In the genomic region with DNA sequence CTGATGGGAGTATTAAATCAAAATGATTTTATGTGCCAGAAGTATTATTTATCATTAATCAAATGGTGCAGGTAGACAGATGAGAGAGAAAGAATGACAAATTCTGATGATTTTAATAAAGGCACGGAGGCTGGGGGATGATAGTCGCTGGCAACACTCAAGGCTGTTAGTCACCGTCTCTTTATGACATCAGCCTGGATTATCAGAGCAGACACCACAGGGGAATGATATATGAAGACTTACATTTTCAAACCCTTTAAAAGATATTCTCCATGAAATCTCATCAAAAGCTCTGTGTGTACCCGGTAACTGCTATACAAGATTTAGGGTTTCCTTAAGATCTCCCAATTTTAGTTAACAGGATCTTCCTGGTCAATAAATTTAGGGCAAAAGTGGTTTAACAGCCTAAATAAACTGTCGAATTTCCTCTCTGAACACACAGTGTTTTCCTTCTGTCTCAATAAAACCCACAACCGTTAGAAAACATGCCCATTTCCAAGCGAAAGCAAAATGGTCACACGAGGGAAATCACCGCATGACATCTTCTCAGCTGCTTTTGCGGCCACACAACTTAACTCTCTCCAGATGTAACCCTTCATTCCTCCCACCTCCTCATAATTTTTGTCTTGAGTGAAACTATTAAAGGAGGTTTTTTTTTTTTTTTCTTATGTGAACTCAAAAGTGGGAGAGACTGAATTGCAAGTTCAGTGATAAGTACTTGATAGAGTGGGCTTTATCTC, we compare ENCODE assay signal across 15 cellular contexts.
DNase-seq lines count a peak whose midpoint lies in the region; ATAC-seq and TF ChIP-seq lines count a peak whose summit lies in the region.
"Had no signal": no experiment of that assay in that cellular context is flagged by ENCODE, and none has a peak within 500 bp of the region (broad histone marks: within the 10 kb centered on the region; RNA-seq: fewer than 3 reads in every experiment).

No MANE protein-coding gene starts in this region.

- peak overlapping the region in 1 of 2 donors; percentile 12 for H3K4me3 Mint-ChIP-seq in stimulated activated naive CD8-positive, alpha-beta T cell treated with anti-CD3 and anti-CD28 coated beads, Interleukin-15, amount 100 ng/mL, for 72 hours
- H3K4me3 Mint-ChIP-seq: CD4-positive, alpha-beta T cell; dendritic cell treated with granulocyte-macrophage colony-stimulating factor and Interleukin-4, amounts not matched to agents 40 ng/mL and 50 ng/mL, for 4 days had no signal

- TF ChIP-seq CTCF in RWPE2 (IDR thresholded peaks at IDR 0.05; ENCODE audit: poor library complexity, severe bottlenecking): no peak
- no peak for TF ChIP-seq CTCF in fibroblast of the aortic adventitia (IDR thresholded peaks at IDR 0.05; ENCODE audit: insufficient read depth, low read length)
- no peak for TF ChIP-seq CTCF in Peyer's patch (IDR thresholded peaks at IDR 0.05)

- peaks cover 6% of the 10 kb centered on the region for H3K4me1 Mint-ChIP-seq in stimulated activated naive CD8-positive, alpha-beta T cell treated with anti-CD3 and anti-CD28 coated beads, Interleukin-15, amount 100 ng/mL, for 72 hours

- no peak for TF ChIP-seq POLR2A in Peyer's patch (IDR thresholded peaks at IDR 0.05)

- peak in 1 of 2 donors; percentile 17 for DNase-seq in stimulated activated naive CD8-positive, alpha-beta T cell treated with anti-CD3 and anti-CD28 coated beads, Interleukin-15, amount 100 ng/mL, for 72 hours
- no peak for DNase-seq in stimulated activated naive CD8-positive, alpha-beta T cell treated with anti-CD3 and anti-CD28 coated beads, Interleukin-15, Interleukin-2, amounts not matched to agents 100 U/mL and 50 U/mL, for 24 hours
- DNase-seq in RWPE2 (ENCODE audit: low spot score) (no peak), fibroblast of the aortic adventitia (ENCODE audit: low read depth) (peak; percentile 49), aorta (no peak), Peyer's patch (no peak), NCI-H1417 (lab: John Stamatoyannopoulos, UW) (no peak), NCI-H345 (lab: John Stamatoyannopoulos, UW) (no peak)
- DNase-seq: activated effector memory CD4-positive, alpha-beta T cell treated with anti-CD3 and anti-CD28 coated beads, Interleukin-2, amount 50 U/mL, for 16 hours; CD4-positive, alpha-beta T cell; head of caudate nucleus; testis; WERI-Rb-1 had no signal

- no peaks in the 10 kb centered on the region for H3K4me1 ChIP-seq in RWPE2 (ENCODE audit: insufficient read depth, poor library complexity, severe bottlenecking)
- peaks cover 0 to 2% of the 10 kb centered on the region in 2 donors for H3K4me1 ChIP-seq in aorta (ENCODE audit: control insufficient read depth in 1 of 2, insufficient read depth in 2 of 2, low read length in 2 of 2)
- H3K4me1 ChIP-seq in Peyer's patch: no peaks in the 10 kb centered on the region

- peaks cover 39% of the 10 kb centered on the region for H3K27me3 Mint-ChIP-seq in stimulated activated naive CD8-positive, alpha-beta T cell treated with anti-CD3 and anti-CD28 coated beads, Interleukin-15, amount 100 ng/mL, for 72 hours
- H3K27me3 Mint-ChIP-seq: dendritic cell treated with granulocyte-macrophage colony-stimulating factor and Interleukin-4, amounts not matched to agents 40 ng/mL and 50 ng/mL, for 4 days had no signal

- 12 to 27% methylated on average over 10 of the region's 10 CpGs for WGBS in aorta, 2 donors

- ATAC-seq in stimulated activated naive CD8-positive, alpha-beta T cell treated with anti-CD3 and anti-CD28 coated beads, Interleukin-15, amount 100 ng/mL, for 72 hours: peak; percentile 83
- no peak for ATAC-seq in stimulated activated naive CD8-positive, alpha-beta T cell treated with anti-CD3 and anti-CD28 coated beads, Interleukin-15, Interleukin-2, amounts not matched to agents 100 U/mL and 50 U/mL, for 24 hours
- ATAC-seq in RWPE2 (ENCODE audit: low read depth): peak; percentile 25; the same call in 1 of the 3 replicates
- peak; percentile 31 for ATAC-seq in aorta (ENCODE audit: low FRiP score)

- H3K9me3 Mint-ChIP-seq in stimulated activated naive CD8-positive, alpha-beta T cell treated with anti-CD3 and anti-CD28 coated beads, Interleukin-15, amount 100 ng/mL, for 72 hours: peaks cover 0 to 8% of the 10 kb centered on the region in 2 donors
- H3K9me3 Mint-ChIP-seq: CD4-positive, alpha-beta T cell had no signal

- H3K27me3 ChIP-seq in RWPE2 (ENCODE audit: insufficient read depth, poor library complexity, severe bottlenecking) (peaks cover 11% of the 10 kb centered on the region), aorta (ENCODE audit: control insufficient read depth in 1 of 2, insufficient read depth in 2 of 2, low read length in 1 of 2) (no peaks in the 10 kb centered on the region), Peyer's patch (no peaks in the 10 kb centered on the region)
- H3K27me3 ChIP-seq: testis had no signal

- no peaks in the 10 kb centered on the region for H3K9me3 ChIP-seq in RWPE2 (ENCODE audit: severe bottlenecking)
- H3K9me3 ChIP-seq in aorta (ENCODE audit: control insufficient read depth, low read length): peaks cover 2% of the 10 kb centered on the region
- peaks cover 0 to 4% (median 0%) of the 10 kb centered on the region in 4 donors for H3K9me3 ChIP-seq in Peyer's patch
- H3K9me3 ChIP-seq: testis had no signal

- peak overlapping the region in 1 of 2 donors; percentile 4 for H3K27ac Mint-ChIP-seq in stimulated activated naive CD8-positive, alpha-beta T cell treated with anti-CD3 and anti-CD28 coated beads, Interleukin-15, amount 100 ng/mL, for 72 hours
- H3K27ac Mint-ChIP-seq: CD4-positive, alpha-beta T cell; dendritic cell treated with granulocyte-macrophage colony-stimulating factor and Interleukin-4, amounts not matched to agents 40 ng/mL and 50 ng/mL, for 4 days had no signal

- H3K27ac ChIP-seq in RWPE2 (ENCODE audit: poor library complexity, severe bottlenecking): no peak overlapping the region
- no peak overlapping the region for H3K27ac ChIP-seq in aorta (ENCODE audit: low read depth in 1 of 2, low read length in 2 of 2)
- no peak overlapping the region for H3K27ac ChIP-seq in Peyer's patch
- H3K27ac ChIP-seq: RWPE1, testis, WERI-Rb-1 had no signal

- H3K36me3 ChIP-seq in RWPE2 (ENCODE audit: low read depth) (no peaks in the 10 kb centered on the region), aorta (ENCODE audit: control insufficient read depth in 1 of 2, insufficient read depth in 2 of 2, low read length in 1 of 2) (no peaks in the 10 kb centered on the region), Peyer's patch (no peaks in the 10 kb centered on the region)
- H3K36me3 ChIP-seq: WERI-Rb-1 had no signal

- intact Hi-C loops in aorta (cut with DNase I): no loop called here

- H3K4me3 ChIP-seq in RWPE2 (ENCODE audit: severe bottlenecking) (no peak overlapping the region), fibroblast of the aortic adventitia (ENCODE audit: low read depth, low read length) (peak overlapping the region; percentile 37), aorta (ENCODE audit: low read length in 2 of 2) (peak overlapping the region in 1 of 2 donors; percentile 24), Peyer's patch (no peak overlapping the region)
- H3K4me3 ChIP-seq: testis had no signal
